ENCODE assay signal across 20 cellular contexts in genomic region chr12:44433647-44434046, GRCh38.
"Had no signal": no experiment of that assay in that cellular context is flagged by ENCODE, and none has a peak within 500 bp of the region (broad histone marks: within the 10 kb centered on the region; RNA-seq: fewer than 3 reads in every experiment).

No MANE protein-coding gene starts in this region.

- H3K27me3 ChIP-seq: body of pancreas, heart left ventricle, upper lobe of right lung had no signal

- H3K27ac ChIP-seq: body of pancreas, heart left ventricle, lower lobe of right lung, thoracic aorta, upper lobe of right lung had no signal

- H3K36me3 ChIP-seq: heart left ventricle, lower lobe of right lung, thoracic aorta, upper lobe of right lung had no signal

- H3K4me3 ChIP-seq: body of pancreas, heart left ventricle, lower lobe of right lung, thoracic aorta, upper lobe of right lung had no signal

- H3K27ac Mint-ChIP-seq: activated B cell treated with CpG ODN at 0.5 μM for 24 hours; activated naive CD8-positive, alpha-beta T cell treated with anti-CD3 and anti-CD28 coated beads for 36 hours; activated T-helper 1 cell treated with anti-CD3 and anti-CD28 coated beads, Interleukin-12 subunit alpha, Interleukin-12 subunit beta, Interleukin-2, Interleukin-4 antibody, amounts not matched to agents 30 ng/mL and 10 ng/mL and 1 ng/mL, durations not matched to agents 14 hours and 24 hours and 36 hours; stimulated activated effector memory CD8-positive, alpha-beta T cell treated with anti-CD3 and anti-CD28 coated beads, Interleukin-12 subunit alpha, Interleukin-12 subunit beta, amount 100 ng/mL, for 72 hours had no signal

- ATAC-seq: body of pancreas; heart left ventricle; left cardiac atrium; lower lobe of right lung; stimulated activated effector memory CD8-positive, alpha-beta T cell treated with anti-CD3 and anti-CD28 coated beads, Interleukin-12 subunit alpha, Interleukin-12 subunit beta, amount 100 ng/mL, for 72 hours; upper lobe of right lung had no signal

- H3K4me1 Mint-ChIP-seq: activated B cell treated with CpG ODN at 0.5 μM for 24 hours; activated naive CD8-positive, alpha-beta T cell treated with anti-CD3 and anti-CD28 coated beads for 36 hours; stimulated activated effector memory CD8-positive, alpha-beta T cell treated with anti-CD3 and anti-CD28 coated beads, Interleukin-12 subunit alpha, Interleukin-12 subunit beta, amount 100 ng/mL, for 72 hours had no signal

- H3K4me1 ChIP-seq: body of pancreas, heart left ventricle, lower lobe of right lung, upper lobe of right lung had no signal

- DNase-seq: activated B cell treated with CpG ODN at 0.5 μM for 24 hours; activated CD4-positive, alpha-beta T cell treated with anti-CD3 and anti-CD28 coated beads for 48 hours; activated naive CD8-positive, alpha-beta T cell treated with anti-CD3 and anti-CD28 coated beads for 36 hours; amygdala; body of pancreas; central memory CD4-positive, alpha-beta T cell; cortex of kidney; effector CD4-positive, alpha-beta T cell; foreskin melanocyte; heart left ventricle; left cardiac atrium; lower lobe of right lung; nucleus accumbens; posterior cingulate gyrus; retina; upper lobe of right lung had no signal

- H3K4me3 Mint-ChIP-seq: activated B cell treated with CpG ODN at 0.5 μM for 24 hours; activated naive CD8-positive, alpha-beta T cell treated with anti-CD3 and anti-CD28 coated beads for 36 hours; activated T-helper 1 cell treated with anti-CD3 and anti-CD28 coated beads, Interleukin-12 subunit alpha, Interleukin-12 subunit beta, Interleukin-2, Interleukin-4 antibody, amounts not matched to agents 30 ng/mL and 10 ng/mL and 1 ng/mL, durations not matched to agents 14 hours and 24 hours and 36 hours; nephron; stimulated activated effector memory CD8-positive, alpha-beta T cell treated with anti-CD3 and anti-CD28 coated beads, Interleukin-12 subunit alpha, Interleukin-12 subunit beta, amount 100 ng/mL, for 72 hours had no signal

- H3K36me3 Mint-ChIP-seq: activated naive CD8-positive, alpha-beta T cell treated with anti-CD3 and anti-CD28 coated beads for 36 hours; stimulated activated effector memory CD8-positive, alpha-beta T cell treated with anti-CD3 and anti-CD28 coated beads, Interleukin-12 subunit alpha, Interleukin-12 subunit beta, amount 100 ng/mL, for 72 hours had no signal

- H3K9me3 Mint-ChIP-seq: activated naive CD8-positive, alpha-beta T cell treated with anti-CD3 and anti-CD28 coated beads for 36 hours; activated T-helper 1 cell treated with anti-CD3 and anti-CD28 coated beads, Interleukin-12 subunit alpha, Interleukin-12 subunit beta, Interleukin-2, Interleukin-4 antibody, amounts not matched to agents 30 ng/mL and 10 ng/mL and 1 ng/mL, durations not matched to agents 14 hours and 24 hours and 36 hours; nephron; stimulated activated effector memory CD8-positive, alpha-beta T cell treated with anti-CD3 and anti-CD28 coated beads, Interleukin-12 subunit alpha, Interleukin-12 subunit beta, amount 100 ng/mL, for 72 hours had no signal

- H3K27me3 Mint-ChIP-seq: activated B cell treated with CpG ODN at 0.5 μM for 24 hours had no signal

- H3K9me3 ChIP-seq: body of pancreas, lower lobe of right lung, thoracic aorta, upper lobe of right lung had no signal
